ENCODE assay signal across 8 cellular contexts in genomic region chr11:2883717-2884423, GRCh38. TPM values are rescaled to one million over a fixed set of nuclear protein-coding genes. Genes with fewer than 3 reads are reported as not detected.
DNase-seq lines count a peak whose midpoint lies in the region; ATAC-seq and TF ChIP-seq lines count a peak whose summit lies in the region.

No MANE protein-coding gene starts in this region.

- H3K36me3 ChIP-seq in kidney epithelial cell (ENCODE audit: control insufficient read depth, insufficient read depth, low read length), result no peaks in the 10 kb centered on the region
- peaks cover 0 to 12% (median 5%) of the 10 kb centered on the region in 5 donors for H3K36me3 ChIP-seq in subcutaneous abdominal adipose tissue (ENCODE audit: control insufficient read depth in 5 of 5, insufficient read depth in 5 of 5, low read length in 5 of 5)

- no peaks in the 10 kb centered on the region for H3K27me3 Mint-ChIP-seq in MCF 10A (ENCODE audit: insufficient read depth, unreplicated experiment)

- CTCF ChIA-PET in MCF 10A (lab: Yijun Ruan, JAX), result interaction anchor here (0.6 to 13.1 kb wide), 4 partner anchors 8 to 698 kb away, joined by 3 to 443 read pairs (median 3); no protein-coding TSS in a partner anchor

- no peak for TF ChIP-seq RAD21 in Ishikawa (IDR thresholded peaks at IDR 0.05; ENCODE audit: low read depth)

- peaks cover 0 to 6% (median 5%) of the 10 kb centered on the region in 5 donors for H3K9me3 ChIP-seq in subcutaneous abdominal adipose tissue (ENCODE audit: control insufficient read depth in 5 of 5, low read length in 5 of 5)

- intact Hi-C loops in MCF 10A (cut with micrococcal nuclease) (loop anchor here (2.0 kb wide), 1 partner anchor 105 kb away; no protein-coding TSS in a partner anchor), posterior vena cava (cut with DNase I) (loop anchor here in 1 of 2 donors (5.0 to 10.0 kb wide), 3 partner anchors 47 to 579 kb away; partner anchors contain the start of genes C11orf21 and TSPAN32)

- peak overlapping the region; percentile 83 for H3K4me3 Mint-ChIP-seq in MCF 10A (ENCODE audit: unreplicated experiment)

- H3K36me3 Mint-ChIP-seq in MCF 10A (ENCODE audit: insufficient read depth, unreplicated experiment), result peaks cover 7% of the 10 kb centered on the region

- no peaks in the 10 kb centered on the region for H3K9me3 Mint-ChIP-seq in MCF 10A (ENCODE audit: unreplicated experiment)

- no peak for TF ChIP-seq CTCF in MCF 10A (IDR thresholded peaks at IDR 0.05; ENCODE audit: unreplicated experiment)
- no peak for TF ChIP-seq CTCF in kidney epithelial cell (IDR thresholded peaks at IDR 0.05; ENCODE audit: insufficient read depth, low read length, poor library complexity, severe bottlenecking)

- H3K9ac ChIP-seq in subcutaneous abdominal adipose tissue (ENCODE audit: low read length in 5 of 5), result peak overlapping the region in 3 of 5 donors; percentile 43 to 69 (median 68)

- H3K4me1 ChIP-seq in subcutaneous abdominal adipose tissue (ENCODE audit: control insufficient read depth in 5 of 5, insufficient read depth in 5 of 5, low read length in 5 of 5), result peaks cover 0 to 54% (median 51%) of the 10 kb centered on the region in 5 donors

- DNase-seq in MCF 10A (ENCODE audit: unreplicated experiment), result no peak
- DNase-seq in kidney epithelial cell (ENCODE audit: low read depth), result no peak
- DNase-seq in posterior vena cava (ENCODE audit: low spot score), result no peak
- no peak for DNase-seq in NCI-H1930 (lab: John Stamatoyannopoulos, UW)

- H3K27me3 ChIP-seq in kidney epithelial cell (ENCODE audit: control insufficient read depth, insufficient read depth, low read length) (peaks cover 2% of the 10 kb centered on the region), subcutaneous abdominal adipose tissue (ENCODE audit: control insufficient read depth in 5 of 5, insufficient read depth in 4 of 5, low read length in 5 of 5) (no peaks in the 10 kb centered on the region)

- H3K27ac ChIP-seq in subcutaneous abdominal adipose tissue (ENCODE audit: low read depth, low read length), result peak overlapping the region; percentile 54

- peak overlapping the region; percentile 56 for H3K4me3 ChIP-seq in kidney epithelial cell (ENCODE audit: low read depth, low read length)
- H3K4me3 ChIP-seq in subcutaneous abdominal adipose tissue (ENCODE audit: low read depth in 1 of 5, low read length in 5 of 5), result peak overlapping the region; percentile 68 to 83 (median 74)

- no peak overlapping the region for H3K27ac Mint-ChIP-seq in MCF 10A (ENCODE audit: low read depth, unreplicated experiment)

- no TSS peak for BruUV-seq in MCF 10A (replicated peaks; lab: Mats Ljungman, UMichigan)

- TF ChIP-seq EP300 in Ishikawa (IDR thresholded peaks at IDR 0.05; ENCODE audit: borderline replicate concordance), result no peak

- no peaks in the 10 kb centered on the region for H3K4me1 Mint-ChIP-seq in MCF 10A (ENCODE audit: insufficient read depth, unreplicated experiment)

- POLR2A ChIA-PET in MCF 10A (lab: Yijun Ruan, JAX), result interaction anchor here (1.3 kb wide), 1 partner anchor 105 kb away, joined by 6 read pairs; no protein-coding TSS in a partner anchor

- ATAC-seq in GM19467 (IDR thresholded peaks at IDR 0.05; ENCODE audit: unreplicated experiment), result no peak
- ATAC-seq in HG03442 (IDR thresholded peaks at IDR 0.05; ENCODE audit: unreplicated experiment), result no peak

TF ChIP-seq in Ishikawa, 13 proteins besides CTCF, POLR2A, EP300 and RAD21:
- TF ChIP-seq NFIC (IDR thresholded peaks at IDR 0.05), result peak; percentile 78; the same call in 1 of the 2 replicates
- TF ChIP-seq ZBTB7A (IDR thresholded peaks at IDR 0.05; ENCODE audit: low read depth), result peak; percentile 30; the same call in 1 of the 2 replicates
- no peak for TF ChIP-seq CREB1 (IDR thresholded peaks at IDR 0.05; ENCODE audit: low read depth)

RNA-seq across cellular contexts. Expression of gene CDKN1C, which starts 1.7 kb away (rescaled TPM):
- total RNA-seq in MCF 10A (2022), result 5.7 and 6.9 TPM in 2 replicates
- total RNA-seq in kidney epithelial cell, result 34.8 and 37.1 TPM in 2 replicates
- 10 to 100 TPM; 23.6 to 58.8 TPM for total RNA-seq in posterior vena cava

RNA-seq across cellular contexts. Expression of gene PHLDA2, which starts 45.4 kb away (rescaled TPM):
- total RNA-seq in MCF 10A (2022) (118 and 135 TPM in 2 replicates), kidney epithelial cell (32.8 and 58.5 TPM in 2 replicates), posterior vena cava (1 to 10 TPM; 4.6 to 8.1 TPM)
